In the genomic region with DNA sequence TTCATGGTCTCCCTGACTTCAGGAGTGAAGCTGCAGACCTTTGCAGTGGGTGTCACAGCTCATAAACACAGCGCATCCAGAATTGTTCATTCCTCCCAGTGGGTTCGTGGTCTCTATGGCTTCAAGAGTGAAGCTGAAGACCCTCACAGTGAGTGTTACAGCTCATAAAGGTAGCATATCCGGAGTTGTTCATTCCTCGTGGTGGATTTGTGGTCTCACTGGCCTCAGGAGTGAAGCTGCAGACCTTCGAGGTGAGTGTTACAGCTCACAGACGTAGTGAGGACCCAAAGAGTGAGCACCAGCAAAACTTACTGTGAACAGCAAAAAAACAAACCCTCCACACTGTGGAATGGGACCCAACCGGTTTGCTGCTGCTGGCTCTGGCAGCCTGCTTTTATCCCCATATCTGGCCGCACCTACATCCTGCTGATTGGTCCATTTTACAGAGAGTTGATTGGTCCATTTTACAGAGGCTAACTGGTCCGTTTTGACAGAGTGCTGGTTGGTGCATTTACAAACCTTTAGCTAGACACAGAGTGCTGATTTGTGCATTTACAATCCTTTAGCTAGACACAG, we compare ENCODE assay signal across 21 cellular contexts.
"Had no signal": no experiment of that assay in that cellular context is flagged by ENCODE, and none has a peak within 500 bp of the region (broad histone marks: within the 10 kb centered on the region; RNA-seq: fewer than 3 reads in every experiment).

No MANE protein-coding gene starts in this region.

- H3K36me3 Mint-ChIP-seq: activated CD4-positive, alpha-beta memory T cell treated with anti-CD3 and anti-CD28 coated beads for 36 hours; activated naive CD4-positive, alpha-beta T cell treated with anti-CD3 and anti-CD28 coated beads, Interleukin-2, amount 10 ng/mL, durations not matched to agents 7 days and 5 days; naive thymus-derived CD8-positive, alpha-beta T cell had no signal

- H3K27ac Mint-ChIP-seq: activated CD4-positive, alpha-beta memory T cell treated with anti-CD3 and anti-CD28 coated beads for 36 hours; activated naive CD4-positive, alpha-beta T cell treated with anti-CD3 and anti-CD28 coated beads, Interleukin-2, amount 10 ng/mL, durations not matched to agents 7 days and 5 days; activated T-cell treated with anti-CD3 and anti-CD28 coated beads, Interleukin-2, amount 50 U/mL, for 72 hours; naive thymus-derived CD8-positive, alpha-beta T cell; progenitor cell of endocrine pancreas; T-helper 1 cell treated with Interleukin-12 subunit alpha and Interleukin-12 subunit beta and Interleukin-4 antibody, amounts not matched to agents 30 μg/mL and 1 μg/mL, for 36 hours had no signal

- ATAC-seq: activated T-cell treated with anti-CD3 and anti-CD28 coated beads, Interleukin-2, amount 50 U/mL, for 72 hours; heart right ventricle; lower lobe of right lung; naive thymus-derived CD8-positive, alpha-beta T cell; stimulated activated naive CD8-positive, alpha-beta T cell treated with anti-CD3 and anti-CD28 coated beads, Interleukin-15, Interleukin-2, amounts not matched to agents 100 U/mL and 50 U/mL, for 24 hours had no signal

- FAIRE-seq: bronchial epithelial cell, keratinocyte, urothelium cell line had no signal

- H3K4me1 Mint-ChIP-seq: activated naive CD4-positive, alpha-beta T cell treated with anti-CD3 and anti-CD28 coated beads, Interleukin-2, amount 10 ng/mL, durations not matched to agents 7 days and 5 days; naive thymus-derived CD8-positive, alpha-beta T cell had no signal

- DNase-seq: activated CD4-positive, alpha-beta memory T cell treated with anti-CD3 and anti-CD28 coated beads for 36 hours; activated CD4-positive, alpha-beta T cell treated with anti-CD3 and anti-CD28 coated beads for 4 hours; activated CD4-positive, CD25-positive, alpha-beta regulatory T cell; activated naive CD4-positive, alpha-beta T cell treated with anti-CD3 and anti-CD28 coated beads, Interleukin-2, amount 10 ng/mL, durations not matched to agents 7 days and 5 days; activated T-cell treated with anti-CD3 and anti-CD28 coated beads, Interleukin-2, amount 50 U/mL, for 72 hours; amygdala; cerebellar nuclear complex; cortex of kidney; foreskin fibroblast; heart right ventricle; lower lobe of right lung; stimulated activated CD4-positive, alpha-beta T cell treated with anti-CD3 and anti-CD28 coated beads, Interleukin-4, amount 100 ng/mL, for 24 hours; stimulated activated naive CD8-positive, alpha-beta T cell treated with anti-CD3 and anti-CD28 coated beads, Interleukin-15, Interleukin-2, amounts not matched to agents 100 U/mL and 50 U/mL, for 24 hours; T1000; thyroid gland had no signal

- H3K4me3 Mint-ChIP-seq: activated CD4-positive, alpha-beta memory T cell treated with anti-CD3 and anti-CD28 coated beads for 36 hours; activated naive CD4-positive, alpha-beta T cell treated with anti-CD3 and anti-CD28 coated beads, Interleukin-2, amount 10 ng/mL, durations not matched to agents 7 days and 5 days; activated T-cell treated with anti-CD3 and anti-CD28 coated beads, Interleukin-2, amount 50 U/mL, for 72 hours; naive thymus-derived CD8-positive, alpha-beta T cell; T-helper 1 cell treated with Interleukin-12 subunit alpha and Interleukin-12 subunit beta and Interleukin-4 antibody, amounts not matched to agents 30 μg/mL and 1 μg/mL, for 36 hours had no signal

- H3K27me3 Mint-ChIP-seq: activated CD4-positive, alpha-beta memory T cell treated with anti-CD3 and anti-CD28 coated beads for 36 hours; activated naive CD4-positive, alpha-beta T cell treated with anti-CD3 and anti-CD28 coated beads, Interleukin-2, amount 10 ng/mL, durations not matched to agents 7 days and 5 days; naive thymus-derived CD8-positive, alpha-beta T cell; progenitor cell of endocrine pancreas had no signal

- H3K9me3 Mint-ChIP-seq: activated CD4-positive, alpha-beta memory T cell treated with anti-CD3 and anti-CD28 coated beads for 36 hours; activated naive CD4-positive, alpha-beta T cell treated with anti-CD3 and anti-CD28 coated beads, Interleukin-2, amount 10 ng/mL, durations not matched to agents 7 days and 5 days; activated T-cell treated with anti-CD3 and anti-CD28 coated beads, Interleukin-2, amount 50 U/mL, for 72 hours; naive thymus-derived CD8-positive, alpha-beta T cell; T-helper 1 cell treated with Interleukin-12 subunit alpha and Interleukin-12 subunit beta and Interleukin-4 antibody, amounts not matched to agents 30 μg/mL and 1 μg/mL, for 36 hours had no signal
